In genomic region chr7:29956477-29956836, GRCh38 we compare ENCODE assay signal across 15 cellular contexts. TPM values are rescaled to one million over a fixed set of nuclear protein-coding genes. Genes with fewer than 3 reads are reported as not detected.
A peak's percentile ranks its signal among the peaks of the same experiment; 100 is the strongest.
DNase-seq lines count a peak whose midpoint lies in the region; ATAC-seq lines count a peak whose summit lies in the region.
"Had no signal": no experiment of that assay in that cellular context is flagged by ENCODE, and none has a peak within 500 bp of the region (broad histone marks: within the 10 kb centered on the region; RNA-seq: fewer than 3 reads in every experiment).

No MANE protein-coding gene starts in this region.

- peaks cover 56% of the 10 kb centered on the region for H3K4me1 ChIP-seq in Karpas-422 (ENCODE audit: low read length)

- DNase-seq in activated naive CD8-positive, alpha-beta T cell treated with anti-CD3 and anti-CD28 coated beads, Interleukin-2, amount 10 ng/mL, durations not matched to agents 7 days and 5 days = no peak
- no peak for DNase-seq in activated naive CD8-positive, alpha-beta T cell treated with anti-CD3 and anti-CD28 coated beads for 36 hours
- DNase-seq in Karpas-422 = no peak
- DNase-seq in NCI-H187 treated with DMSO at 0.1 percent for 48 hours (lab: John Stamatoyannopoulos, UW) = no peak
- no peak for DNase-seq in hepatic stellate cell (ENCODE audit: low spot score)
- DNase-seq: HFFc6; NCI-H1930; NCI-H69; SHP77 treated with DMSO at 0.1 percent for 48 hours; stimulated activated CD4-positive, alpha-beta T cell treated with anti-CD3 and anti-CD28 coated beads, Interleukin-2, amount 100 ng/mL, for 24 hours had no signal

- ATAC-seq in activated naive CD8-positive, alpha-beta T cell treated with anti-CD3 and anti-CD28 coated beads, Interleukin-2, amount 10 ng/mL, durations not matched to agents 7 days and 5 days (ENCODE audit: low read depth) = no peak
- ATAC-seq in GM21786 (IDR thresholded peaks at IDR 0.05; ENCODE audit: unreplicated experiment) (peak; percentile 23), GM18867 (IDR thresholded peaks at IDR 0.05; ENCODE audit: unreplicated experiment) (no peak)
- ATAC-seq in stimulated activated memory B cell treated with anti-CD40 and anti-IgM and Interleukin-4, amounts not matched to agents 10 μg/mL and 1 μg/mL and 100 μg/mL, for 72 hours = no peak

- no peak overlapping the region for H2AFZ ChIP-seq in Karpas-422 (ENCODE audit: low read length)

- H3K9me3 ChIP-seq in Karpas-422 (ENCODE audit: low read length) = no peaks in the 10 kb centered on the region
- H3K9me3 ChIP-seq: heart left ventricle had no signal

- H3K36me3 ChIP-seq in Karpas-422 (ENCODE audit: insufficient read depth, low read length) = peaks cover 44% of the 10 kb centered on the region

- H3K27ac ChIP-seq in Karpas-422 (ENCODE audit: low read length) = peak overlapping the region; percentile 84
- H3K27ac ChIP-seq: epithelial cell of prostate had no signal

- no peaks in the 10 kb centered on the region for H3K27me3 Mint-ChIP-seq in activated naive CD8-positive, alpha-beta T cell treated with anti-CD3 and anti-CD28 coated beads, Interleukin-2, amount 10 ng/mL, durations not matched to agents 7 days and 5 days
- no peaks in the 10 kb centered on the region for H3K27me3 Mint-ChIP-seq in activated naive CD8-positive, alpha-beta T cell treated with anti-CD3 and anti-CD28 coated beads for 36 hours
- H3K27me3 Mint-ChIP-seq in stimulated activated memory B cell treated with anti-CD40 and anti-IgM and Interleukin-4, amounts not matched to agents 10 μg/mL and 1 μg/mL and 100 μg/mL, for 72 hours = no peaks in the 10 kb centered on the region

- H3K4me2 ChIP-seq in Karpas-422 (ENCODE audit: low read depth, low read length, poor library complexity, severe bottlenecking) = peak overlapping the region; percentile 68

- no peaks in the 10 kb centered on the region for H4K20me1 ChIP-seq in Karpas-422 (ENCODE audit: insufficient read depth, low read depth, low read length)

- H3K36me3 Mint-ChIP-seq in activated naive CD8-positive, alpha-beta T cell treated with anti-CD3 and anti-CD28 coated beads, Interleukin-2, amount 10 ng/mL, durations not matched to agents 7 days and 5 days = peaks cover 15% of the 10 kb centered on the region
- peaks cover 3% of the 10 kb centered on the region for H3K36me3 Mint-ChIP-seq in activated naive CD8-positive, alpha-beta T cell treated with anti-CD3 and anti-CD28 coated beads for 36 hours
- H3K36me3 Mint-ChIP-seq in stimulated activated memory B cell treated with anti-CD40 and anti-IgM and Interleukin-4, amounts not matched to agents 10 μg/mL and 1 μg/mL and 100 μg/mL, for 72 hours = peaks cover 45% of the 10 kb centered on the region

- no peaks in the 10 kb centered on the region for H3K9me3 Mint-ChIP-seq in activated naive CD8-positive, alpha-beta T cell treated with anti-CD3 and anti-CD28 coated beads, Interleukin-2, amount 10 ng/mL, durations not matched to agents 7 days and 5 days
- H3K9me3 Mint-ChIP-seq in activated naive CD8-positive, alpha-beta T cell treated with anti-CD3 and anti-CD28 coated beads for 36 hours = no peaks in the 10 kb centered on the region
- H3K9me3 Mint-ChIP-seq in stimulated activated memory B cell treated with anti-CD40 and anti-IgM and Interleukin-4, amounts not matched to agents 10 μg/mL and 1 μg/mL and 100 μg/mL, for 72 hours = no peaks in the 10 kb centered on the region
- H3K9me3 Mint-ChIP-seq: HFFc6 had no signal

- peak overlapping the region; percentile 32 for H3K4me3 ChIP-seq in Karpas-422 (ENCODE audit: low read length)
- H3K4me3 ChIP-seq: heart left ventricle had no signal

- H3K27ac Mint-ChIP-seq in activated naive CD8-positive, alpha-beta T cell treated with anti-CD3 and anti-CD28 coated beads, Interleukin-2, amount 10 ng/mL, durations not matched to agents 7 days and 5 days = peak overlapping the region; percentile 83
- no peak overlapping the region for H3K27ac Mint-ChIP-seq in activated naive CD8-positive, alpha-beta T cell treated with anti-CD3 and anti-CD28 coated beads for 36 hours
- H3K27ac Mint-ChIP-seq in stimulated activated memory B cell treated with anti-CD40 and anti-IgM and Interleukin-4, amounts not matched to agents 10 μg/mL and 1 μg/mL and 100 μg/mL, for 72 hours = peak overlapping the region; percentile 50
- H3K27ac Mint-ChIP-seq: HFFc6 had no signal

- H3K79me2 ChIP-seq in Karpas-422 (ENCODE audit: low read length) = peaks cover 71% of the 10 kb centered on the region

- H3K4me1 Mint-ChIP-seq in activated naive CD8-positive, alpha-beta T cell treated with anti-CD3 and anti-CD28 coated beads, Interleukin-2, amount 10 ng/mL, durations not matched to agents 7 days and 5 days = peaks cover 40% of the 10 kb centered on the region
- H3K4me1 Mint-ChIP-seq in activated naive CD8-positive, alpha-beta T cell treated with anti-CD3 and anti-CD28 coated beads for 36 hours = peaks cover 14% of the 10 kb centered on the region
- peaks cover 38% of the 10 kb centered on the region for H3K4me1 Mint-ChIP-seq in stimulated activated memory B cell treated with anti-CD40 and anti-IgM and Interleukin-4, amounts not matched to agents 10 μg/mL and 1 μg/mL and 100 μg/mL, for 72 hours

- POLR2A ChIA-PET in activated naive CD8-positive, alpha-beta T cell treated with anti-CD3 and anti-CD28 coated beads, Interleukin-2, amount 10 ng/mL, durations not matched to agents 7 days and 5 days (lab: Charles Lee) = interaction anchor here (1.1 to 1.8 kb wide), 5 partner anchors 32 to 638 kb away, joined by 3 to 7 read pairs (median 4); partner anchors contain the start of genes FKBP14, GARS1 and PLEKHA8

- H3K9ac ChIP-seq in Karpas-422 (ENCODE audit: low read length) = peak overlapping the region; percentile 51

- H3K9me2 ChIP-seq in Karpas-422 (replicated peaks; ENCODE audit: insufficient read depth, low read length) = no peaks in the 10 kb centered on the region

- H3K4me3 Mint-ChIP-seq in activated naive CD8-positive, alpha-beta T cell treated with anti-CD3 and anti-CD28 coated beads, Interleukin-2, amount 10 ng/mL, durations not matched to agents 7 days and 5 days = peak overlapping the region; percentile 71
- no peak overlapping the region for H3K4me3 Mint-ChIP-seq in activated naive CD8-positive, alpha-beta T cell treated with anti-CD3 and anti-CD28 coated beads for 36 hours
- no peak overlapping the region for H3K4me3 Mint-ChIP-seq in stimulated activated memory B cell treated with anti-CD40 and anti-IgM and Interleukin-4, amounts not matched to agents 10 μg/mL and 1 μg/mL and 100 μg/mL, for 72 hours
- H3K4me3 Mint-ChIP-seq: HFFc6 had no signal

- H3K27me3 ChIP-seq in Karpas-422 (ENCODE audit: low read length) = no peaks in the 10 kb centered on the region
- H3K27me3 ChIP-seq: heart left ventricle had no signal

RNA-seq across cellular contexts. Expression of gene SCRN1, which starts 33.1 kb away (rescaled TPM):
- total RNA-seq in activated naive CD8-positive, alpha-beta T cell treated with anti-CD3 and anti-CD28 coated beads, Interleukin-2, amount 10 ng/mL, durations not matched to agents 7 days and 5 days = 10 to 100 TPM; 11.5 to 14.6 TPM
- 1 to 10 TPM; 8.2 to 9.2 TPM for total RNA-seq in activated naive CD8-positive, alpha-beta T cell treated with anti-CD3 and anti-CD28 coated beads for 36 hours
- 86.4 and 88.6 TPM in 2 replicates for total RNA-seq in Karpas-422 (2014; rRNA removed; shearing (Covaris generic); ENCODE audit: low replicate concordance)
